In genomic region chr14:90743826-90744225, GRCh38 we compare ENCODE assay signal across 19 cellular contexts.
"Had no signal": no experiment of that assay in that cellular context is flagged by ENCODE, and none has a peak within 500 bp of the region (broad histone marks: within the 10 kb centered on the region; RNA-seq: fewer than 3 reads in every experiment).

No MANE protein-coding gene starts in this region.

- H3K4me1 ChIP-seq: colonic mucosa had no signal

- H3K9me3 Mint-ChIP-seq: activated naive CD4-positive, alpha-beta T cell treated with anti-CD3 and anti-CD28 coated beads, Interleukin-2, amount 10 ng/mL, durations not matched to agents 7 days and 5 days had no signal

- H3K36me3 Mint-ChIP-seq: activated CD4-positive, alpha-beta memory T cell treated with anti-CD3 and anti-CD28 coated beads for 36 hours; activated naive CD4-positive, alpha-beta T cell treated with anti-CD3 and anti-CD28 coated beads, Interleukin-2, amount 10 ng/mL, durations not matched to agents 7 days and 5 days; memory B cell; stimulated activated effector memory CD8-positive, alpha-beta T cell treated with anti-CD3 and anti-CD28 coated beads, Interleukin-12 subunit alpha, Interleukin-12 subunit beta, amount 100 ng/mL, for 72 hours had no signal

- H3K27me3 Mint-ChIP-seq: activated T-cell treated with anti-CD3 and anti-CD28 coated beads, Interleukin-2, amount 50 U/mL, for 24 hours; memory B cell had no signal

- H3K27me3 ChIP-seq: cardiac muscle cell, colonic mucosa, neutrophil, right lobe of liver, upper lobe of left lung had no signal

- H3K9me3 ChIP-seq: colonic mucosa, mucosa of descending colon, neutrophil, right lobe of liver had no signal

- ATAC-seq: left lobe of liver; mucosa of descending colon; naive thymus-derived CD8-positive, alpha-beta T cell; stimulated activated effector memory CD8-positive, alpha-beta T cell treated with anti-CD3 and anti-CD28 coated beads, Interleukin-12 subunit alpha, Interleukin-12 subunit beta, amount 100 ng/mL, for 72 hours had no signal

- H3K4me3 Mint-ChIP-seq: activated CD4-positive, alpha-beta memory T cell treated with anti-CD3 and anti-CD28 coated beads for 36 hours; activated naive CD4-positive, alpha-beta T cell treated with anti-CD3 and anti-CD28 coated beads, Interleukin-2, amount 10 ng/mL, durations not matched to agents 7 days and 5 days; activated T-cell treated with anti-CD3 and anti-CD28 coated beads, Interleukin-2, amount 50 U/mL, for 24 hours; memory B cell; naive thymus-derived CD8-positive, alpha-beta T cell; stimulated activated effector memory CD8-positive, alpha-beta T cell treated with anti-CD3 and anti-CD28 coated beads, Interleukin-12 subunit alpha, Interleukin-12 subunit beta, amount 100 ng/mL, for 72 hours; T-helper 1 cell treated with Interleukin-12 subunit alpha and Interleukin-12 subunit beta and Interleukin-4 antibody, amounts not matched to agents 30 μg/mL and 1 μg/mL, for 36 hours had no signal

- H3K27ac Mint-ChIP-seq: activated CD4-positive, alpha-beta memory T cell treated with anti-CD3 and anti-CD28 coated beads for 36 hours; activated naive CD4-positive, alpha-beta T cell treated with anti-CD3 and anti-CD28 coated beads, Interleukin-2, amount 10 ng/mL, durations not matched to agents 7 days and 5 days; activated T-cell treated with anti-CD3 and anti-CD28 coated beads, Interleukin-2, amount 50 U/mL, for 24 hours; memory B cell; stimulated activated effector memory CD8-positive, alpha-beta T cell treated with anti-CD3 and anti-CD28 coated beads, Interleukin-12 subunit alpha, Interleukin-12 subunit beta, amount 100 ng/mL, for 72 hours; T-helper 1 cell treated with Interleukin-12 subunit alpha and Interleukin-12 subunit beta and Interleukin-4 antibody, amounts not matched to agents 30 μg/mL and 1 μg/mL, for 36 hours had no signal

- H3K36me3 ChIP-seq: cardiac muscle cell, colonic mucosa, neutrophil, right lobe of liver, upper lobe of left lung had no signal

- H3K27ac ChIP-seq: cardiac muscle cell, colonic mucosa, neutrophil, right lobe of liver, WERI-Rb-1 had no signal

- DNase-seq: activated CD4-positive, alpha-beta memory T cell treated with anti-CD3 and anti-CD28 coated beads for 36 hours; activated naive CD4-positive, alpha-beta T cell treated with anti-CD3 and anti-CD28 coated beads, Interleukin-2, amount 10 ng/mL, durations not matched to agents 7 days and 5 days; activated T-cell treated with anti-CD3 and anti-CD28 coated beads, Interleukin-2, amount 50 U/mL, for 24 hours; colonic mucosa; effector CD4-positive, alpha-beta T cell; mucosa of descending colon; naive thymus-derived CD8-positive, alpha-beta T cell; posterior cingulate gyrus; stimulated activated CD4-positive, alpha-beta T cell treated with anti-CD3 and anti-CD28 coated beads, Interleukin-12 subunit alpha, Interleukin-12 subunit beta, amount 100 ng/mL, for 4 hours; stimulated activated CD4-positive, alpha-beta T cell treated with anti-CD3 and anti-CD28 coated beads, Interleukin-2, amount 100 ng/mL, for 24 hours; upper lobe of left lung; WERI-Rb-1 had no signal

- H3K4me1 Mint-ChIP-seq: activated naive CD4-positive, alpha-beta T cell treated with anti-CD3 and anti-CD28 coated beads, Interleukin-2, amount 10 ng/mL, durations not matched to agents 7 days and 5 days; memory B cell; stimulated activated effector memory CD8-positive, alpha-beta T cell treated with anti-CD3 and anti-CD28 coated beads, Interleukin-12 subunit alpha, Interleukin-12 subunit beta, amount 100 ng/mL, for 72 hours had no signal

- H3K4me3 ChIP-seq: cardiac muscle cell, colonic mucosa, mucosa of descending colon, right lobe of liver, upper lobe of left lung had no signal
